ENCODE assay signal across 2 cellular contexts in the genomic region with DNA sequence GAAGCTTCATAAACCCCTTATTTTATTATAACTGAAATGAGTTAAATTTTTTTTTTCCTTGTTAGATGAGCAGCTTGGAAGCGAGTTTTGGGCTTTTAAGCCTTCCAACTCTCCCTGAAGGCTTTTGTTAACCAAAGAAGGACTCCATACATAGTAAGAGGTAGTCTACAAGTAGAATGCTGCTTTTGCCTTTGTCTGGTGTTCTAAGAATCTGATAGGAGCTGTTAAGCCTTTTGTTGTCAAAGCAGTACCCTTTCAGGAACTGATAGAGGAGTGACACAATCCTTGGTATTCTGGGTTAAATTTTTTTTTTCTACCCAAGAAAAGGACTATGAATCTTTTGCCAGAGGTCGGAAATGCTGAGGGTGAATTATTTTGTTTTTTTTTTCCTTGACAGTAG.
TF ChIP-seq lines count a peak whose summit lies in the region.

No MANE protein-coding gene starts in this region.

TF ChIP-seq in K562, 482 proteins besides CTCF, POLR2A, EP300 and RAD21:
- peak; percentile 48; the same call in 1 of the 2 replicates for TF ChIP-seq SOX6 (IDR thresholded peaks at IDR 0.05)
- no peak for TF ChIP-seq NR1H2 (CRISPR knock-in tag; IDR thresholded peaks at IDR 0.05)
TF ChIP-seq in K562: peak in this region for 1.

TF ChIP-seq in GM12891, 5 proteins besides CTCF, POLR2A, EP300 and RAD21:
- TF ChIP-seq TAF1 (IDR thresholded peaks at IDR 0.05; ENCODE audit: low read depth, low read length) (no peak), SPI1 (IDR thresholded peaks at IDR 0.05; ENCODE audit: low read depth, low read length) (no peak)
